ENCODE assay signal across 1 cellular context in the genomic region with DNA sequence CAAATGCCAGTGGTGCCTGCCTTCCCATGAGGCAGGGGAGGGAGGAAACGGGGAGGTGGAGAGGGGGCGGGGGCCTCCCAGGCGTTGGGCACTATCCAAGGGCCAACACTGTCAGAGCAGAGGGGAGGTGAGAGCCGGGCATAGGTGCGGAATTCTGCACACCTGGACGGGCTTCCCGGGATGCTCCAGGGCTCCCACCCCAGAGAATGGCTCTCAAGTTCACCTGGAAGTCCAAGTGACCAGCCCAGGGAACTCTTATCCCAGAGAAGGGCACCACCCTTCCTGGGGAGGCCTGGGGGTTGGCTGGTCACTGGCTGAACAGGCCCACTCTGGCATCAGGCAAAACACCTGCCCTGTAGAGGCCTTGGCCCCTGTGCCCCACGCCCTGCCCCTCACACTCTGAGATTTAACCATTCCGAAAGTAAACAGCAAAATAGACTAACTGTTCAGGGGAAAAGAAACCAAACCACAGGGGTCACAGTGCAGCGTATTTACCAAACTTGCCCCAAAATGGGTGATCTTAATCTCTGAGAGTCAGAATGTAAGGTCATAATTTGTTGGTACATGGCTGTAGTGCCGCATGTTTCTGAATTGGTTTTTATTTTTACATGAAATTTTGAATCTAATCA.
TF ChIP-seq lines count a peak whose summit lies in the region.

No MANE protein-coding gene starts in this region.

TF ChIP-seq in HepG2, 621 proteins besides CTCF, POLR2A, EP300 and RAD21:
- TF ChIP-seq ZMYM4 (CRISPR knock-in tag; IDR thresholded peaks at IDR 0.05) = no peak
- TF ChIP-seq ZNF558 (CRISPR knock-in tag; IDR thresholded peaks at IDR 0.05; ENCODE audit: borderline replicate concordance) = no peak
- TF ChIP-seq ZMAT3 (CRISPR knock-in tag; conservative IDR thresholded peaks at IDR 0.05) = no peak
- TF ChIP-seq PCBP1 (IDR thresholded peaks at IDR 0.05; ENCODE audit: borderline replicate concordance, low read depth, low read length) = no peak
- TF ChIP-seq, protein P1, sequence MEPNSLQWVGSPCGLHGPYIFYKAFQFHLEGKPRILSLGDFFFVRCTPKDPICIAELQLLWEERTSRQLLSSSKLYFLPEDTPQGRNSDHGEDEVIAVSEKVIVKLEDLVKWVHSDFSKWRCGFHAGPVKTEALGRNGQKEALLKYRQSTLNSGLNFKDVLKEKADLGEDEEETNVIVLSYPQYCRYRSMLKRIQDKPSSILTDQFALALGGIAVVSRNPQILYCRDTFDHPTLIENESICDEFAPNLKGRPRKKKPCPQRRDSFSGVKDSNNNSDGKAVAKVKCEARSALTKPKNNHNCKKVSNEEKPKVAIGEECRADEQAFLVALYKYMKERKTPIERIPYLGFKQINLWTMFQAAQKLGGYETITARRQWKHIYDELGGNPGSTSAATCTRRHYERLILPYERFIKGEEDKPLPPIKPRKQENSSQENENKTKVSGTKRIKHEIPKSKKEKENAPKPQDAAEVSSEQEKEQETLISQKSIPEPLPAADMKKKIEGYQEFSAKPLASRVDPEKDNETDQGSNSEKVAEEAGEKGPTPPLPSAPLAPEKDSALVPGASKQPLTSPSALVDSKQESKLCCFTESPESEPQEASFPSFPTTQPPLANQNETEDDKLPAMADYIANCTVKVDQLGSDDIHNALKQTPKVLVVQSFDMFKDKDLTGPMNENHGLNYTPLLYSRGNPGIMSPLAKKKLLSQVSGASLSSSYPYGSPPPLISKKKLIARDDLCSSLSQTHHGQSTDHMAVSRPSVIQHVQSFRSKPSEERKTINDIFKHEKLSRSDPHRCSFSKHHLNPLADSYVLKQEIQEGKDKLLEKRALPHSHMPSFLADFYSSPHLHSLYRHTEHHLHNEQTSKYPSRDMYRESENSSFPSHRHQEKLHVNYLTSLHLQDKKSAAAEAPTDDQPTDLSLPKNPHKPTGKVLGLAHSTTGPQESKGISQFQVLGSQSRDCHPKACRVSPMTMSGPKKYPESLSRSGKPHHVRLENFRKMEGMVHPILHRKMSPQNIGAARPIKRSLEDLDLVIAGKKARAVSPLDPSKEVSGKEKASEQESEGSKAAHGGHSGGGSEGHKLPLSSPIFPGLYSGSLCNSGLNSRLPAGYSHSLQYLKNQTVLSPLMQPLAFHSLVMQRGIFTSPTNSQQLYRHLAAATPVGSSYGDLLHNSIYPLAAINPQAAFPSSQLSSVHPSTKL (CRISPR knock-in tag; IDR thresholded peaks at IDR 0.05) = no peak
- TF ChIP-seq SMC3 (IDR thresholded peaks at IDR 0.05; ENCODE audit: low read length) = no peak
- no peak for TF ChIP-seq ATAD3A (CRISPR knock-in tag; IDR thresholded peaks at IDR 0.05)
- TF ChIP-seq, protein P2, sequence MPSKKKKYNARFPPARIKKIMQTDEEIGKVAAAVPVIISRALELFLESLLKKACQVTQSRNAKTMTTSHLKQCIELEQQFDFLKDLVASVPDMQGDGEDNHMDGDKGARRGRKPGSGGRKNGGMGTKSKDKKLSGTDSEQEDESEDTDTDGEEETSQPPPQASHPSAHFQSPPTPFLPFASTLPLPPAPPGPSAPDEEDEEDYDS (CRISPR knock-in tag; IDR thresholded peaks at IDR 0.05) = no peak
- TF ChIP-seq MLLT10 (CRISPR knock-in tag; IDR thresholded peaks at IDR 0.05) = no peak
- TF ChIP-seq GFI1 (CRISPR knock-in tag; IDR thresholded peaks at IDR 0.05; ENCODE audit: borderline replicate concordance) = peak; percentile 77
- TF ChIP-seq SMARCE1 (IDR thresholded peaks at IDR 0.05; ENCODE audit: borderline replicate concordance) = no peak
- TF ChIP-seq NR2F2 (IDR thresholded peaks at IDR 0.05; ENCODE audit: borderline replicate concordance, low read depth) = peak; percentile 74
- TF ChIP-seq NR1H2 (CRISPR knock-in tag; IDR thresholded peaks at IDR 0.05; ENCODE audit: borderline replicate concordance, low read depth) = no peak
- TF ChIP-seq RAD51 (IDR thresholded peaks at IDR 0.05; ENCODE audit: borderline replicate concordance) = no peak
- TF ChIP-seq, protein P3, sequence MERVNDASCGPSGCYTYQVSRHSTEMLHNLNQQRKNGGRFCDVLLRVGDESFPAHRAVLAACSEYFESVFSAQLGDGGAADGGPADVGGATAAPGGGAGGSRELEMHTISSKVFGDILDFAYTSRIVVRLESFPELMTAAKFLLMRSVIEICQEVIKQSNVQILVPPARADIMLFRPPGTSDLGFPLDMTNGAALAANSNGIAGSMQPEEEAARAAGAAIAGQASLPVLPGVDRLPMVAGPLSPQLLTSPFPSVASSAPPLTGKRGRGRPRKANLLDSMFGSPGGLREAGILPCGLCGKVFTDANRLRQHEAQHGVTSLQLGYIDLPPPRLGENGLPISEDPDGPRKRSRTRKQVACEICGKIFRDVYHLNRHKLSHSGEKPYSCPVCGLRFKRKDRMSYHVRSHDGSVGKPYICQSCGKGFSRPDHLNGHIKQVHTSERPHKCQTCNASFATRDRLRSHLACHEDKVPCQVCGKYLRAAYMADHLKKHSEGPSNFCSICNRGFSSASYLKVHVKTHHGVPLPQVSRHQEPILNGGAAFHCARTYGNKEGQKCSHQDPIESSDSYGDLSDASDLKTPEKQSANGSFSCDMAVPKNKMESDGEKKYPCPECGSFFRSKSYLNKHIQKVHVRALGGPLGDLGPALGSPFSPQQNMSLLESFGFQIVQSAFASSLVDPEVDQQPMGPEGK (CRISPR knock-in tag; IDR thresholded peaks at IDR 0.05) = 0 out of 2 replicates have a peak, but pooled peaks have one; percentile 9
- TF ChIP-seq ZNF564 (CRISPR knock-in tag; IDR thresholded peaks at IDR 0.05) = no peak
- TF ChIP-seq, protein P4, sequence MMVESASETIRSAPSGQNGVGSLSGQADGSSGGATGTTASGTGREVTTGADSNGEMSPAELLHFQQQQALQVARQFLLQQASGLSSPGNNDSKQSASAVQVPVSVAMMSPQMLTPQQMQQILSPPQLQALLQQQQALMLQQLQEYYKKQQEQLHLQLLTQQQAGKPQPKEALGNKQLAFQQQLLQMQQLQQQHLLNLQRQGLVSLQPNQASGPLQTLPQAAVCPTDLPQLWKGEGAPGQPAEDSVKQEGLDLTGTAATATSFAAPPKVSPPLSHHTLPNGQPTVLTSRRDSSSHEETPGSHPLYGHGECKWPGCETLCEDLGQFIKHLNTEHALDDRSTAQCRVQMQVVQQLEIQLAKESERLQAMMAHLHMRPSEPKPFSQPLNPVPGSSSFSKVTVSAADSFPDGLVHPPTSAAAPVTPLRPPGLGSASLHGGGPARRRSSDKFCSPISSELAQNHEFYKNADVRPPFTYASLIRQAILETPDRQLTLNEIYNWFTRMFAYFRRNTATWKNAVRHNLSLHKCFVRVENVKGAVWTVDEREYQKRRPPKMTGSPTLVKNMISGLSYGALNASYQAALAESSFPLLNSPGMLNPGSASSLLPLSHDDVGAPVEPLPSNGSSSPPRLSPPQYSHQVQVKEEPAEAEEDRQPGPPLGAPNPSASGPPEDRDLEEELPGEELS (CRISPR knock-in tag; IDR thresholded peaks at IDR 0.05) = 0 out of 2 replicates have a peak, but pooled peaks have one; percentile 34
- TF ChIP-seq NR2F6 (IDR thresholded peaks at IDR 0.05) = peak; percentile 58
- TF ChIP-seq NR2F6 (CRISPR knock-in tag; IDR thresholded peaks at IDR 0.05) = peak; percentile 35; the same call in 1 of the 2 replicates
- TF ChIP-seq RXRA (CRISPR knock-in tag; IDR thresholded peaks at IDR 0.05) = no peak
- no peak for TF ChIP-seq ZNF329 (CRISPR knock-in tag; IDR thresholded peaks at IDR 0.05; ENCODE audit: low read depth)
- TF ChIP-seq MBD4 (IDR thresholded peaks at IDR 0.05; ENCODE audit: borderline replicate concordance, low read length) = no peak
